Comparison of ENCODE assay signal across 29 cellular contexts in genomic region chr12:6049587-6049986, GRCh38.
A peak's percentile ranks its signal among the peaks of the same experiment; 100 is the strongest.
DNase-seq lines count a peak whose midpoint lies in the region; ATAC-seq and TF ChIP-seq lines count a peak whose summit lies in the region.
"Had no signal": no experiment of that assay in that cellular context is flagged by ENCODE, and none has a peak within 500 bp of the region (broad histone marks: within the 10 kb centered on the region; RNA-seq: fewer than 3 reads in every experiment).

No MANE protein-coding gene starts in this region.

- H3K4me1 ChIP-seq in GM23338 (ENCODE audit: insufficient read depth) = no peaks in the 10 kb centered on the region
- peaks cover 0 to 13% (median 5%) of the 10 kb centered on the region in 4 donors for H3K4me1 ChIP-seq in liver (ENCODE audit: control insufficient read depth in 4 of 4, insufficient read depth in 4 of 4, low read length in 3 of 4)
- peaks cover 23 to 30% of the 10 kb centered on the region in 2 donors for H3K4me1 ChIP-seq in thyroid gland
- H3K4me1 ChIP-seq: adrenal gland, Peyer's patch, SJCRH30 had no signal

- intact Hi-C loops in thyroid gland (cut with DNase I) = no loop called here

- ATAC-seq in GM23338 = no peak
- ATAC-seq in GM21360 (IDR thresholded peaks at IDR 0.05; ENCODE audit: unreplicated experiment) = no peak
- ATAC-seq in GM21786 (IDR thresholded peaks at IDR 0.05; ENCODE audit: unreplicated experiment) = no peak
- ATAC-seq: foreskin keratinocyte, GM12878, mucosa of descending colon had no signal

- no peak for TF ChIP-seq POLR2A in thyroid gland (IDR thresholded peaks at IDR 0.05)

- no peak for TF ChIP-seq RAD21 in liver (IDR thresholded peaks at IDR 0.05)

- H3K9me2 ChIP-seq in GM23338 (ENCODE audit: insufficient read depth) = 0 out of 2 replicates have a peak, but pooled peaks cover 3% of the 10 kb centered on the region

- no peak overlapping the region for H3K4me3 ChIP-seq in GM23338
- H3K4me3 ChIP-seq in coronary artery = no peak overlapping the region
- no peak overlapping the region for H3K4me3 ChIP-seq in liver (ENCODE audit: low read depth in 1 of 3, low read length in 3 of 3)
- H3K4me3 ChIP-seq in thyroid gland (replicated peaks in 1 of 3) = no peak overlapping the region
- H3K4me3 ChIP-seq: adrenal gland, BLaER1, GM12878, heart right ventricle, lung, mucosa of descending colon, Peyer's patch, SJCRH30, smooth muscle cell had no signal

- no peaks in the 10 kb centered on the region for H3K9me3 Mint-ChIP-seq in GM23338
- H3K9me3 Mint-ChIP-seq: activated CD4-positive, alpha-beta memory T cell treated with anti-CD3 and anti-CD28 coated beads, Interleukin-2, amount 10 ng/mL, durations not matched to agents 7 days and 5 days; nephron had no signal

- no peaks in the 10 kb centered on the region for H3K27me3 ChIP-seq in GM23338 (ENCODE audit: insufficient read depth)
- H3K27me3 ChIP-seq in liver (ENCODE audit: control insufficient read depth in 4 of 4, insufficient read depth in 4 of 4, low read length in 3 of 4) = no peaks in the 10 kb centered on the region
- H3K27me3 ChIP-seq in thyroid gland = no peaks in the 10 kb centered on the region
- H3K27me3 ChIP-seq: adrenal gland, BLaER1, heart right ventricle, Peyer's patch had no signal

- no peaks in the 10 kb centered on the region for H3K4me1 Mint-ChIP-seq in GM23338
- H3K4me1 Mint-ChIP-seq: activated CD4-positive, alpha-beta memory T cell treated with anti-CD3 and anti-CD28 coated beads, Interleukin-2, amount 10 ng/mL, durations not matched to agents 7 days and 5 days had no signal

- no peaks in the 10 kb centered on the region for H3K9me3 ChIP-seq in liver (ENCODE audit: control insufficient read depth in 4 of 4, low read length in 3 of 4)
- no peaks in the 10 kb centered on the region for H3K9me3 ChIP-seq in thyroid gland
- H3K9me3 ChIP-seq: adrenal gland, BLaER1, heart right ventricle, mucosa of descending colon, Peyer's patch, SJCRH30 had no signal

- H2AFZ ChIP-seq in GM23338 = 0 out of 2 replicates have a peak overlapping the region, but pooled peaks have one; percentile 34

- H3K27ac Mint-ChIP-seq in GM23338 = no peak overlapping the region
- H3K27ac Mint-ChIP-seq: activated CD4-positive, alpha-beta memory T cell treated with anti-CD3 and anti-CD28 coated beads, Interleukin-2, amount 10 ng/mL, durations not matched to agents 7 days and 5 days; brain; nephron had no signal

- no peak overlapping the region for H3K27ac ChIP-seq in GM23338 (ENCODE audit: low read depth)
- H3K27ac ChIP-seq in coronary artery = peak overlapping the region; percentile 13 to 77
- no peak overlapping the region for H3K27ac ChIP-seq in liver (ENCODE audit: low read depth in 1 of 2, low read length in 2 of 2)
- H3K27ac ChIP-seq in thyroid gland = peak overlapping the region; percentile 57 to 71 (median 61)
- H3K27ac ChIP-seq: adrenal gland, BLaER1, foreskin keratinocyte, heart right ventricle, Peyer's patch, SJCRH30 had no signal

- H3K4me3 Mint-ChIP-seq in GM23338 = no peak overlapping the region
- H3K4me3 Mint-ChIP-seq: activated CD4-positive, alpha-beta memory T cell treated with anti-CD3 and anti-CD28 coated beads, Interleukin-2, amount 10 ng/mL, durations not matched to agents 7 days and 5 days; brain; nephron had no signal

- H3K79me2 ChIP-seq in GM23338 (replicated peaks; ENCODE audit: insufficient read depth) = no peaks in the 10 kb centered on the region

- no peak for DNase-seq in GM23338 (ENCODE audit: low spot score)
- no peak for DNase-seq in coronary artery (ENCODE audit: low spot score)
- DNase-seq in thyroid gland = peak; percentile 54 to 75
- DNase-seq in NK-92 (lab: John Stamatoyannopoulos, UW; ENCODE audit: unreplicated experiment) = no peak
- DNase-seq: activated CD4-positive, alpha-beta memory T cell treated with anti-CD3 and anti-CD28 coated beads, Interleukin-2, amount 10 ng/mL, durations not matched to agents 7 days and 5 days; activated CD8-positive, alpha-beta memory T cell treated with anti-CD3 and anti-CD28 coated beads, Interleukin-2, amount 50 U/mL, for 4 hours; activated naive CD4-positive, alpha-beta T cell; adrenal gland; effector CD4-positive, alpha-beta T cell; foreskin keratinocyte; heart right ventricle; mucosa of descending colon; NCI-H1092 treated with DMSO at 0.1 percent for 48 hours; NCI-H187; NCI-H446 treated with DMSO at 0.1 percent for 48 hours; NCI-H774; Peyer's patch; SJCRH30; stimulated activated naive CD4-positive, alpha-beta T cell treated with Interleukin-2 at 50 U/mL for 16 hours; T-helper 9 cell had no signal

- H3K36me3 ChIP-seq in GM23338 (ENCODE audit: insufficient read depth) (no peaks in the 10 kb centered on the region), liver (ENCODE audit: control insufficient read depth in 4 of 4, insufficient read depth in 3 of 4, low read depth in 1 of 4, low read length in 3 of 4) (no peaks in the 10 kb centered on the region), thyroid gland (no peaks in the 10 kb centered on the region)
- H3K36me3 ChIP-seq: adrenal gland, BLaER1, Peyer's patch, SJCRH30 had no signal

- no peaks in the 10 kb centered on the region for H3K36me3 Mint-ChIP-seq in GM23338 (ENCODE audit: low read depth)
- H3K36me3 Mint-ChIP-seq: brain had no signal

- no peaks in the 10 kb centered on the region for H4K20me1 ChIP-seq in GM23338 (replicated peaks; ENCODE audit: insufficient read depth)
- H4K20me1 ChIP-seq: BLaER1 had no signal

- no peak overlapping the region for H3K9ac ChIP-seq in liver (ENCODE audit: low read depth in 1 of 2, low read length in 2 of 2)
- H3K9ac ChIP-seq: BLaER1 had no signal

- H3K4me2 ChIP-seq in GM23338 = no peak overlapping the region
- H3K4me2 ChIP-seq: BLaER1, smooth muscle cell had no signal

- H3K27me3 Mint-ChIP-seq in GM23338 (ENCODE audit: insufficient read depth, low read depth, poor library complexity) = no peaks in the 10 kb centered on the region

- no peak for TF ChIP-seq CTCF in GM23338 (conservative IDR thresholded peaks at IDR 0.05; ENCODE audit: low read depth in 2 of 2)
- no peak for TF ChIP-seq CTCF in coronary artery (IDR thresholded peaks at IDR 0.05)
- no peak for TF ChIP-seq CTCF in liver (IDR thresholded peaks at IDR 0.05; ENCODE audit: low read depth, low read length, missing input control)
- no peak for TF ChIP-seq CTCF in thyroid gland (IDR thresholded peaks at IDR 0.05)

- H3F3A ChIP-seq in GM23338 (replicated peaks; ENCODE audit: low read depth) = no peaks in the 10 kb centered on the region

TF ChIP-seq in GM23338, 12 proteins besides CTCF, POLR2A, EP300 and RAD21 (continues in another document):
- TF ChIP-seq CREB1 (CRISPR knock-in tag; IDR thresholded peaks at IDR 0.05; ENCODE audit: low read depth) (no peak), ZNF114 (CRISPR knock-in tag; IDR thresholded peaks at IDR 0.05) (no peak), POLR2AphosphoS5 (IDR thresholded peaks at IDR 0.05; ENCODE audit: low read depth) (no peak)
- TF ChIP-seq, protein P1, sequence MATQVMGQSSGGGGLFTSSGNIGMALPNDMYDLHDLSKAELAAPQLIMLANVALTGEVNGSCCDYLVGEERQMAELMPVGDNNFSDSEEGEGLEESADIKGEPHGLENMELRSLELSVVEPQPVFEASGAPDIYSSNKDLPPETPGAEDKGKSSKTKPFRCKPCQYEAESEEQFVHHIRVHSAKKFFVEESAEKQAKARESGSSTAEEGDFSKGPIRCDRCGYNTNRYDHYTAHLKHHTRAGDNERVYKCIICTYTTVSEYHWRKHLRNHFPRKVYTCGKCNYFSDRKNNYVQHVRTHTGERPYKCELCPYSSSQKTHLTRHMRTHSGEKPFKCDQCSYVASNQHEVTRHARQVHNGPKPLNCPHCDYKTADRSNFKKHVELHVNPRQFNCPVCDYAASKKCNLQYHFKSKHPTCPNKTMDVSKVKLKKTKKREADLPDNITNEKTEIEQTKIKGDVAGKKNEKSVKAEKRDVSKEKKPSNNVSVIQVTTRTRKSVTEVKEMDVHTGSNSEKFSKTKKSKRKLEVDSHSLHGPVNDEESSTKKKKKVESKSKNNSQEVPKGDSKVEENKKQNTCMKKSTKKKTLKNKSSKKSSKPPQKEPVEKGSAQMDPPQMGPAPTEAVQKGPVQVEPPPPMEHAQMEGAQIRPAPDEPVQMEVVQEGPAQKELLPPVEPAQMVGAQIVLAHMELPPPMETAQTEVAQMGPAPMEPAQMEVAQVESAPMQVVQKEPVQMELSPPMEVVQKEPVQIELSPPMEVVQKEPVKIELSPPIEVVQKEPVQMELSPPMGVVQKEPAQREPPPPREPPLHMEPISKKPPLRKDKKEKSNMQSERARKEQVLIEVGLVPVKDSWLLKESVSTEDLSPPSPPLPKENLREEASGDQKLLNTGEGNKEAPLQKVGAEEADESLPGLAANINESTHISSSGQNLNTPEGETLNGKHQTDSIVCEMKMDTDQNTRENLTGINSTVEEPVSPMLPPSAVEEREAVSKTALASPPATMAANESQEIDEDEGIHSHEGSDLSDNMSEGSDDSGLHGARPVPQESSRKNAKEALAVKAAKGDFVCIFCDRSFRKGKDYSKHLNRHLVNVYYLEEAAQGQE (IDR thresholded peaks at IDR 0.05; ENCODE audit: unreplicated experiment) = no peak

TF ChIP-seq in liver, 16 proteins besides CTCF, POLR2A, EP300 and RAD21:
- TF ChIP-seq, protein P2, sequence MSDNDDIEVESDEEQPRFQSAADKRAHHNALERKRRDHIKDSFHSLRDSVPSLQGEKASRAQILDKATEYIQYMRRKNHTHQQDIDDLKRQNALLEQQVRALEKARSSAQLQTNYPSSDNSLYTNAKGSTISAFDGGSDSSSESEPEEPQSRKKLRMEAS (IDR thresholded peaks at IDR 0.05) = no peak
- peak; percentile 59 to 64 for TF ChIP-seq HNF4A (conservative IDR thresholded peaks at IDR 0.05)
- peak in 1 of 2 donors; percentile 42 for TF ChIP-seq RXRA (IDR thresholded peaks at IDR 0.05)
- TF ChIP-seq NR2F2 (IDR thresholded peaks at IDR 0.05) = peak; percentile 24
- no peak for TF ChIP-seq FOXA2 (IDR thresholded peaks at IDR 0.05)
- no peak for TF ChIP-seq GABPA (IDR thresholded peaks at IDR 0.05 in 1 of 2, conservative IDR thresholded peaks at IDR 0.05 in 1 of 2)

Comparison
In these comparisons a context has a peak if more than half of its experiments do, and no peak if none do; other contexts are left out.
1. DNase-seq: peak in thyroid gland (2 of 2); none in GM23338 (single experiment), coronary artery (single experiment) and NK-92 (single experiment).
2. H3K27ac ChIP-seq: peak in coronary artery (2 of 2) and thyroid gland (3 of 3); none in GM23338 (single experiment) and liver (0 of 2).